ENCODE assay signal across 8 cellular contexts in genomic region chr1:10387611-10388386, GRCh38. TPM values are rescaled to one million over a fixed set of nuclear protein-coding genes. Genes with fewer than 3 reads are reported as not detected.
DNase-seq lines count a peak whose midpoint lies in the region; TF ChIP-seq lines count a peak whose summit lies in the region.

No MANE protein-coding gene starts in this region.

- BruUV-seq in PC-9 (replicated peaks; lab: Mats Ljungman, UMichigan) = TSS peak; percentile 41

- H3K9ac ChIP-seq in muscle layer of colon (ENCODE audit: low read length) = no peak overlapping the region

- no peaks in the 10 kb centered on the region for H3K79me2 ChIP-seq in PC-9 (ENCODE audit: low read depth)

- no peak for TF ChIP-seq CTCF in GM13976 (IDR thresholded peaks at IDR 0.05; ENCODE audit: borderline replicate concordance, control extremely low read depth, extremely low read depth, insufficient read depth, missing control alignments)
- TF ChIP-seq CTCF in PC-9 (conservative IDR thresholded peaks at IDR 0.05) = no peak

- intact Hi-C loops in PC-9 (cut with micrococcal nuclease; ENCODE audit: unreplicated experiment) = loop anchor here (1.0 kb wide), 1 partner anchor 11 kb away; no protein-coding TSS in a partner anchor

- H3K9me2 ChIP-seq in PC-9 (ENCODE audit: insufficient read depth) = no peaks in the 10 kb centered on the region

- H3K36me3 ChIP-seq in PC-9 (ENCODE audit: low read depth) (no peaks in the 10 kb centered on the region), muscle layer of colon (ENCODE audit: insufficient read depth, low read length) (no peaks in the 10 kb centered on the region)

- H3K4me1 ChIP-seq in PC-9 (replicated peaks; ENCODE audit: insufficient read depth) = peaks cover 23% of the 10 kb centered on the region
- peaks cover 16% of the 10 kb centered on the region for H3K4me1 ChIP-seq in muscle layer of colon (ENCODE audit: insufficient read depth, low read length)

- H3K9me3 ChIP-seq in PC-9 (ENCODE audit: insufficient read depth, low read depth) = no peaks in the 10 kb centered on the region
- H3K9me3 ChIP-seq in muscle layer of colon (ENCODE audit: low read length) = no peaks in the 10 kb centered on the region

- H3K4me2 ChIP-seq in PC-9 = peak overlapping the region; percentile 69

- in situ Hi-C loops in GM13976 (cut with MboI; ENCODE audit: low sequenced_read_pairs, unreplicated experiment) = no loop called here

- CTCF ChIA-PET in PC-9 (lab: Charles Lee) = interaction anchor here (0.6 to 0.7 kb wide), 4 partner anchors 304 to 874 kb away, joined by 3 to 19 read pairs (median 7); partner anchors contain the start of gene MTOR

- H3K27ac ChIP-seq in PC-9 = peak overlapping the region; percentile 96
- H3K27ac ChIP-seq in muscle layer of colon (ENCODE audit: low read depth, low read length) = peak overlapping the region; percentile 37

- POLR2A ChIA-PET in PC-9 (lab: Charles Lee; ENCODE audit: unreplicated experiment) = interaction anchor here (0.6 to 1.0 kb wide), 3 partner anchors 11 to 545 kb away, joined by 5 to 12 read pairs (median 8); partner anchors contain the start of gene PGD

- H3K27me3 ChIP-seq in PC-9 (ENCODE audit: insufficient read depth, low read depth) (no peaks in the 10 kb centered on the region), muscle layer of colon (ENCODE audit: control insufficient read depth in 1 of 2, insufficient read depth in 2 of 2, low read length in 2 of 2) (no peaks in the 10 kb centered on the region)

- H4K20me1 ChIP-seq in PC-9 (ENCODE audit: insufficient read depth) = no peaks in the 10 kb centered on the region

- H3F3A ChIP-seq in PC-9 (ENCODE audit: insufficient read depth, low read depth) = peaks cover 24% of the 10 kb centered on the region

- DNase-seq in GM13976 (ENCODE audit: low spot score) = peak; percentile 50
- peak in 1 of 2 experiments; percentile 63 for DNase-seq in PC-9
- DNase-seq in epidermal melanocyte (ENCODE audit: insufficient read length, low spot score) = peak; percentile 52
- no peak for DNase-seq in activated gamma-delta T cell treated with Interleukin-2 at 50 U/mL for 16 hours
- DNase-seq in activated CD8-positive, alpha-beta memory T cell treated with anti-CD3 and anti-CD28 coated beads, Interleukin-2, amount 50 U/mL, for 48 hours = no peak
- no peak for DNase-seq in stimulated activated CD4-positive, alpha-beta T cell treated with anti-CD3 and anti-CD28 coated beads, Interleukin-4, amount 100 ng/mL, for 24 hours
- no peak for DNase-seq in NCI-H524 treated with DMSO at 0.1 percent for 48 hours (lab: John Stamatoyannopoulos, UW)

- H3K4me3 ChIP-seq in PC-9 (peak overlapping the region; percentile 9; the same call in 1 of the 2 replicates), muscle layer of colon (ENCODE audit: low read depth in 1 of 2, low read length in 2 of 2) (no peak overlapping the region)

- H2AFZ ChIP-seq in PC-9 = 0 out of 2 replicates have a peak overlapping the region, but pooled peaks have one; percentile 39

RNA-seq across cellular contexts. Expression of gene PGD, which starts 11.1 kb away (rescaled TPM):
- total RNA-seq in PC-9 (2021) = 526 and 559 TPM in 2 replicates

RNA-seq across cellular contexts. Expression of gene CENPS, which starts 42.4 kb away (rescaled TPM):
- total RNA-seq in PC-9 (2021) = 28.5 and 35.9 TPM in 2 replicates

Comparison
In these comparisons a context has a peak if more than half of its experiments do, and no peak if none do; other contexts are left out.
1. DNase-seq: peak in GM13976 (single experiment) and epidermal melanocyte (single experiment); none in activated gamma-delta T cell treated with Interleukin-2 at 50 U/mL for 16 hours (single experiment), activated CD8-positive, alpha-beta memory T cell treated with anti-CD3 and anti-CD28 coated beads, Interleukin-2, amount 50 U/mL, for 48 hours (single experiment), stimulated activated CD4-positive, alpha-beta T cell treated with anti-CD3 and anti-CD28 coated beads, Interleukin-4, amount 100 ng/mL, for 24 hours (single experiment) and NCI-H524 treated with DMSO at 0.1 percent for 48 hours (single experiment).